In genomic region chr20:36832791-36833190, GRCh38 we compare ENCODE assay signal across 12 cellular contexts. TPM values are rescaled to one million over a fixed set of nuclear protein-coding genes. Genes with fewer than 3 reads are reported as not detected.
DNase-seq lines count a peak whose midpoint lies in the region; ATAC-seq and TF ChIP-seq lines count a peak whose summit lies in the region.
"Had no signal": no experiment of that assay in that cellular context is flagged by ENCODE, and none has a peak within 500 bp of the region (broad histone marks: within the 10 kb centered on the region; RNA-seq: fewer than 3 reads in every experiment).

No MANE protein-coding gene starts in this region.

- intact Hi-C loops in left lung (cut with DNase I) (no loop called here), testis (cut with DNase I; ENCODE audit: low total_unique reads) (no loop called here)

- H3K27me3 ChIP-seq in BLaER1 treated with 17β-estradiol and CSF1 and Interleukin-3, amounts not matched to agents 10 nM and 100 nM = no peaks in the 10 kb centered on the region
- no peaks in the 10 kb centered on the region for H3K27me3 ChIP-seq in left lung
- H3K27me3 ChIP-seq in smooth muscle cell (ENCODE audit: low read depth) = no peaks in the 10 kb centered on the region
- H3K27me3 ChIP-seq in testis = no peaks in the 10 kb centered on the region

- H3K9ac ChIP-seq in BLaER1 treated with 17β-estradiol and CSF1 and Interleukin-3, amounts not matched to agents 10 nM and 100 nM = peak overlapping the region in 10 of 11 experiments; percentile 25 to 80 (median 76); a peak in 17 of 22 replicates
- H3K9ac ChIP-seq in smooth muscle cell (ENCODE audit: low read depth) = no peak overlapping the region

- H3K36me3 ChIP-seq in BLaER1 treated with 17β-estradiol and CSF1 and Interleukin-3, amounts not matched to agents 10 nM and 100 nM = peaks cover 20 to 52% (median 44%) of the 10 kb centered on the region in 11 experiments
- H3K36me3 ChIP-seq in left lung = peaks cover 0 to 16% of the 10 kb centered on the region in 2 donors
- H3K36me3 ChIP-seq in smooth muscle cell (ENCODE audit: low read depth) = no peaks in the 10 kb centered on the region
- H3K36me3 ChIP-seq in testis (ENCODE audit: low read depth, missing control alignments) = no peaks in the 10 kb centered on the region

- no peak overlapping the region for H3K4me3 Mint-ChIP-seq in stimulated activated memory B cell treated with anti-CD40 and anti-IgM and Interleukin-4, amounts not matched to agents 10 μg/mL and 1 μg/mL and 100 μg/mL, for 72 hours

- peaks cover 52 to 69% (median 60%) of the 10 kb centered on the region in 10 experiments for H3K4me1 ChIP-seq in BLaER1 treated with 17β-estradiol and CSF1 and Interleukin-3, amounts not matched to agents 10 nM and 100 nM
- H3K4me1 ChIP-seq in left lung (peaks cover 21 to 87% of the 10 kb centered on the region in 2 donors), smooth muscle cell (ENCODE audit: low read depth) (peaks cover 6% of the 10 kb centered on the region), testis (peaks cover 74% of the 10 kb centered on the region)

- H4K20me1 ChIP-seq in BLaER1 treated with 17β-estradiol and CSF1 and Interleukin-3, amounts not matched to agents 10 nM and 100 nM = peaks cover 0 to 16% (median 0%) of the 10 kb centered on the region in 11 experiments; a peak in 4 of 22 replicates
- peaks cover 31% of the 10 kb centered on the region for H4K20me1 ChIP-seq in smooth muscle cell (ENCODE audit: low read depth)

- 67% methylated on average over 7 of the region's 7 CpGs for WGBS in smooth muscle cell (ENCODE audit: low lambda C conversion rate)
- 48 to 52% methylated on average over 7 of the region's 7 CpGs for WGBS in testis, 2 donors

- peak overlapping the region in 10 of 11 experiments; percentile 75 to 92 (median 86); a peak in 19 of 22 replicates for H3K4me2 ChIP-seq in BLaER1 treated with 17β-estradiol and CSF1 and Interleukin-3, amounts not matched to agents 10 nM and 100 nM
- H3K4me2 ChIP-seq in smooth muscle cell = peak overlapping the region; percentile 22

- no peaks in the 10 kb centered on the region for H3K79me2 ChIP-seq in smooth muscle cell (ENCODE audit: low read depth)

- DNase-seq in amniotic epithelial cell (ENCODE audit: low read depth) (peak; percentile 11), left lung (no peak), smooth muscle cell (lab: John Stamatoyannopoulos, UW; ENCODE audit: unreplicated experiment) (no peak), anterior cingulate cortex (lab: John Stamatoyannopoulos, UW) (no peak), testis (no peak), globus pallidus (ENCODE audit: low spot score) (no peak)
- DNase-seq: NCI-H1105 treated with DMSO at 0.1 percent for 48 hours, NCI-H524, SHP77 had no signal

- no peak for ATAC-seq in left lung
- ATAC-seq in stimulated activated memory B cell treated with anti-CD40 and anti-IgM and Interleukin-4, amounts not matched to agents 10 μg/mL and 1 μg/mL and 100 μg/mL, for 72 hours = no peak
- ATAC-seq: HepG2 had no signal

- peaks cover 13% of the 10 kb centered on the region for H3K36me3 Mint-ChIP-seq in stimulated activated memory B cell treated with anti-CD40 and anti-IgM and Interleukin-4, amounts not matched to agents 10 μg/mL and 1 μg/mL and 100 μg/mL, for 72 hours

- H3K27ac ChIP-seq in BLaER1 treated with 17β-estradiol and CSF1 and Interleukin-3, amounts not matched to agents 10 nM and 100 nM = peak overlapping the region in 9 of 11 experiments; percentile 65 to 95 (median 83); a peak in 18 of 22 replicates
- peak overlapping the region; percentile 62 to 71 for H3K27ac ChIP-seq in left lung
- H3K27ac ChIP-seq in smooth muscle cell (ENCODE audit: low read depth) = peak overlapping the region; percentile 56
- H3K27ac ChIP-seq in testis = peak overlapping the region in 1 of 2 donors; percentile 85

- H3K27ac Mint-ChIP-seq in stimulated activated memory B cell treated with anti-CD40 and anti-IgM and Interleukin-4, amounts not matched to agents 10 μg/mL and 1 μg/mL and 100 μg/mL, for 72 hours = no peak overlapping the region

- no peaks in the 10 kb centered on the region for H3K9me3 Mint-ChIP-seq in stimulated activated memory B cell treated with anti-CD40 and anti-IgM and Interleukin-4, amounts not matched to agents 10 μg/mL and 1 μg/mL and 100 μg/mL, for 72 hours

- no peaks in the 10 kb centered on the region for H3K9me3 ChIP-seq in BLaER1 treated with 17β-estradiol and CSF1 and Interleukin-3, amounts not matched to agents 10 nM and 100 nM (replicated peaks in 1 of 11)
- H3K9me3 ChIP-seq in left lung = no peaks in the 10 kb centered on the region
- no peaks in the 10 kb centered on the region for H3K9me3 ChIP-seq in smooth muscle cell (replicated peaks; ENCODE audit: low read depth)
- no peaks in the 10 kb centered on the region for H3K9me3 ChIP-seq in testis

- no peak for TF ChIP-seq POLR2A in testis (IDR thresholded peaks at IDR 0.05)

- H3K4me1 Mint-ChIP-seq in stimulated activated memory B cell treated with anti-CD40 and anti-IgM and Interleukin-4, amounts not matched to agents 10 μg/mL and 1 μg/mL and 100 μg/mL, for 72 hours = peaks cover 33% of the 10 kb centered on the region

- no peaks in the 10 kb centered on the region for H3K27me3 Mint-ChIP-seq in stimulated activated memory B cell treated with anti-CD40 and anti-IgM and Interleukin-4, amounts not matched to agents 10 μg/mL and 1 μg/mL and 100 μg/mL, for 72 hours

- TF ChIP-seq CTCF in left lung (IDR thresholded peaks at IDR 0.05) (no peak), smooth muscle cell (IDR thresholded peaks at IDR 0.05; ENCODE audit: borderline replicate concordance, insufficient read depth, poor library complexity, severe bottlenecking) (no peak), testis (IDR thresholded peaks at IDR 0.05) (no peak)

- no peak overlapping the region for H3K4me3 ChIP-seq in BLaER1 treated with 17β-estradiol and CSF1 and Interleukin-3, amounts not matched to agents 10 nM and 100 nM
- H3K4me3 ChIP-seq in left lung (no peak overlapping the region), smooth muscle cell (no peak overlapping the region), testis (no peak overlapping the region)

- H2AFZ ChIP-seq in smooth muscle cell (ENCODE audit: low read depth) = no peak overlapping the region

- no peaks in the 10 kb centered on the region for H3F3A ChIP-seq in smooth muscle cell (ENCODE audit: low read depth)

RNA-seq across cellular contexts. Expression of gene TLDC2, which starts 43.1 kb away (rescaled TPM):
- total RNA-seq in left lung (under 1 TPM; 0.29 to 0.60 TPM), smooth muscle cell (not detected in 2 replicates), testis (1 to 10 TPM; 2.8 to 3.4 TPM)
- polyA plus RNA-seq in smooth muscle cell (not detected in 2 replicates), testis (ENCODE audit: insufficient read depth, low read depth, low replicate concordance) (2.9 TPM)

RNA-seq across cellular contexts. Expression of gene DSN1, which starts 59.2 kb away (rescaled TPM):
- total RNA-seq in left lung (10 to 100 TPM; 14.5 to 16.6 TPM), smooth muscle cell (17.0 and 23.0 TPM in 2 replicates), testis (10 to 100 TPM; 24.6 to 30.2 TPM)
- polyA plus RNA-seq in smooth muscle cell (15.1 and 17.4 TPM in 2 replicates), testis (ENCODE audit: insufficient read depth, low read depth, low replicate concordance) (38.6 TPM)
